In genomic region chr14:41699506-41699905, GRCh38 we compare ENCODE assay signal across 16 cellular contexts.
DNase-seq lines count a peak whose midpoint lies in the region; ATAC-seq, FAIRE-seq and TF ChIP-seq lines count a peak whose summit lies in the region.
"Had no signal": no experiment of that assay in that cellular context is flagged by ENCODE, and none has a peak within 500 bp of the region (broad histone marks: within the 10 kb centered on the region; RNA-seq: fewer than 3 reads in every experiment).

No MANE protein-coding gene starts in this region.

- H3K9me3 ChIP-seq in SK-N-MC (ENCODE audit: low read depth, low read length) (no peaks in the 10 kb centered on the region), mesodermal cell (ENCODE audit: control insufficient read depth, low read length) (no peaks in the 10 kb centered on the region)
- H3K9me3 ChIP-seq: HAP-1 had no signal

- no peak for DNase-seq in GM23338 (ENCODE audit: low spot score)
- peak; percentile 3 for DNase-seq in SK-N-MC (ENCODE audit: low read depth, low spot score)
- DNase-seq in effector CD8-positive, alpha-beta T cell (lab: John Stamatoyannopoulos, UW): no peak
- no peak for DNase-seq in chondrocyte (ENCODE audit: low spot score)
- DNase-seq in erythroblast (lab: John Stamatoyannopoulos, UW): no peak
- DNase-seq in NCI-H1048 (lab: John Stamatoyannopoulos, UW): no peak
- DNase-seq: C1 segment of cervical spinal cord; CD4-positive, alpha-beta T cell; DMS79 had no signal

- no peak for ATAC-seq in GM23338

- H2AFZ ChIP-seq in GM23338: peak overlapping the region; percentile 20; the same call in 1 of the 2 replicates

- no peaks in the 10 kb centered on the region for H4K20me1 ChIP-seq in GM23338 (replicated peaks; ENCODE audit: insufficient read depth)

- H3K4me1 ChIP-seq in GM23338 (ENCODE audit: insufficient read depth) (no peaks in the 10 kb centered on the region), mesodermal cell (ENCODE audit: control insufficient read depth, insufficient read depth, low read length, poor library complexity, severe bottlenecking) (peaks cover 4% of the 10 kb centered on the region)
- H3K4me1 ChIP-seq: HAP-1 had no signal

- H3K27ac ChIP-seq in GM23338 (ENCODE audit: low read depth): no peak overlapping the region
- H3K27ac ChIP-seq in SK-N-MC: 0 out of 2 replicates have a peak overlapping the region, but pooled peaks have one; percentile 6
- peak overlapping the region; percentile 38 for H3K27ac ChIP-seq in mesodermal cell (ENCODE audit: low read depth, low read length, severe bottlenecking)

- H3F3A ChIP-seq in GM23338 (replicated peaks; ENCODE audit: low read depth): no peaks in the 10 kb centered on the region

- no peaks in the 10 kb centered on the region for H3K9me3 Mint-ChIP-seq in GM23338
- peaks cover 2% of the 10 kb centered on the region for H3K9me3 Mint-ChIP-seq in chondrocyte (ENCODE audit: low read depth)
- H3K9me3 Mint-ChIP-seq: CD4-positive, alpha-beta T cell had no signal

- H3K36me3 ChIP-seq in GM23338 (ENCODE audit: insufficient read depth) (no peaks in the 10 kb centered on the region), SK-N-MC (ENCODE audit: insufficient read depth, low read length) (peaks cover 4% of the 10 kb centered on the region; the same call in 1 of the 2 replicates), mesodermal cell (ENCODE audit: control insufficient read depth, insufficient read depth, low read length) (no peaks in the 10 kb centered on the region)
- H3K36me3 ChIP-seq: HAP-1 had no signal

- no peak for TF ChIP-seq POLR2A in erythroblast (IDR thresholded peaks at IDR 0.05; ENCODE audit: low read length)

- no peaks in the 10 kb centered on the region for H3K27me3 Mint-ChIP-seq in GM23338 (ENCODE audit: insufficient read depth, low read depth, poor library complexity)
- H3K27me3 Mint-ChIP-seq in chondrocyte (ENCODE audit: low read depth): peaks cover 2% of the 10 kb centered on the region
- H3K27me3 Mint-ChIP-seq: B cell; CD4-positive, alpha-beta T cell had no signal

- H3K4me1 Mint-ChIP-seq in GM23338 (no peaks in the 10 kb centered on the region), chondrocyte (ENCODE audit: low read depth) (no peaks in the 10 kb centered on the region)
- H3K4me1 Mint-ChIP-seq: B cell had no signal

- no peaks in the 10 kb centered on the region for H3K9me2 ChIP-seq in GM23338 (ENCODE audit: insufficient read depth)

- TF ChIP-seq CTCF in GM23338 (conservative IDR thresholded peaks at IDR 0.05; ENCODE audit: low read depth in 2 of 2) (no peak), chondrocyte (IDR thresholded peaks at IDR 0.05) (no peak)

- H3K9ac ChIP-seq in SK-N-MC (ENCODE audit: insufficient read length): no peak overlapping the region

- FAIRE-seq in endometrium (lab: Jason Lieb, UNC): peak; percentile 31
- FAIRE-seq: G401.6, GM12892, H1 had no signal

- H3K36me3 Mint-ChIP-seq in GM23338 (ENCODE audit: low read depth) (no peaks in the 10 kb centered on the region), chondrocyte (ENCODE audit: low read depth) (no peaks in the 10 kb centered on the region)

- H3K4me3 ChIP-seq in GM23338: no peak overlapping the region
- H3K4me3 ChIP-seq in SK-N-MC: no peak overlapping the region
- no peak overlapping the region for H3K4me3 ChIP-seq in mesodermal cell (ENCODE audit: extremely low read depth, insufficient read depth, low read length, poor library complexity, severe bottlenecking)
- H3K4me3 ChIP-seq: HAP-1 had no signal

- no peaks in the 10 kb centered on the region for H3K27me3 ChIP-seq in GM23338 (ENCODE audit: insufficient read depth)

- H3K27ac Mint-ChIP-seq in GM23338 (no peak overlapping the region), chondrocyte (ENCODE audit: unreplicated experiment) (no peak overlapping the region)
- H3K27ac Mint-ChIP-seq: B cell; CD4-positive, alpha-beta T cell had no signal

- WGBS in mesodermal cell (ENCODE audit: insufficient coverage in 2 of 2), 2 experiments: no CpG with 5 or more reads among the region's 3 CpGs

- H3K79me2 ChIP-seq in GM23338 (replicated peaks; ENCODE audit: insufficient read depth): no peaks in the 10 kb centered on the region

- H3K4me3 Mint-ChIP-seq in GM23338 (no peak overlapping the region), chondrocyte (ENCODE audit: unreplicated experiment) (no peak overlapping the region)
- H3K4me3 Mint-ChIP-seq: B cell; CD4-positive, alpha-beta T cell had no signal

- H3K4me2 ChIP-seq in GM23338: no peak overlapping the region

TF ChIP-seq in GM23338, 12 proteins besides CTCF, POLR2A, EP300 and RAD21 (continues in another document):
- no peak for TF ChIP-seq ZNF114 (CRISPR knock-in tag; IDR thresholded peaks at IDR 0.05)
- no peak for TF ChIP-seq POLR2AphosphoS5 (IDR thresholded peaks at IDR 0.05; ENCODE audit: low read depth)
- no peak for TF ChIP-seq EZH2phosphoT487 (IDR thresholded peaks at IDR 0.05; ENCODE audit: unreplicated experiment)
- TF ChIP-seq ZNF331 (CRISPR knock-in tag; IDR thresholded peaks at IDR 0.05; ENCODE audit: low read depth): no peak
- TF ChIP-seq ETS1 (IDR thresholded peaks at IDR 0.05): no peak
- TF ChIP-seq CREB1 (CRISPR knock-in tag; IDR thresholded peaks at IDR 0.05; ENCODE audit: low read depth): no peak
- no peak for TF ChIP-seq JUNB (IDR thresholded peaks at IDR 0.05; ENCODE audit: unreplicated experiment)
- no peak for TF ChIP-seq ZNF462 (CRISPR knock-in tag; IDR thresholded peaks at IDR 0.05)
